In the genomic region with DNA sequence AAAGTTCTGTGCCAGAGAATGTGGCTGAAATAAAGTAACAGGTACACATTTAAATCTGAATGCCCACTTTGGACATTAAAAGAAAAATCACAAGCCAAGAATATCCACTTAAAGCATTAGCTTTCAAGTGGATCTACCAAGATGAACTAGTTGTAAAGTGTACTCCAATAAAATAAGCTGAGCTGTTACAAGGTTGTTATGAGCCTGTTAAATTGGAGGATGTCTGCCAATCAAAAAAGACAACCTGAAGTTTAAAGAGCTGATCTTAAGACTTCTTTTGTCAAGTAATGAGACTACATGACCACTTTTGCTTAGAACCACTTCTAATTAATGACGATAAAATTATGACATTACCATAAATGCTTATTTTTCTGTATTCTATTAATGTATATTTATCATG, we compare ENCODE assay signal across 25 cellular contexts. TPM values are rescaled to one million over a fixed set of nuclear protein-coding genes. Genes with fewer than 3 reads are reported as not detected.
A peak's percentile ranks its signal among the peaks of the same experiment; 100 is the strongest.
DNase-seq lines count a peak whose midpoint lies in the region; ATAC-seq and TF ChIP-seq lines count a peak whose summit lies in the region.
"Had no signal": no experiment of that assay in that cellular context is flagged by ENCODE, and none has a peak within 500 bp of the region (broad histone marks: within the 10 kb centered on the region; RNA-seq: fewer than 3 reads in every experiment).

No MANE protein-coding gene starts in this region.

- H3K36me3 Mint-ChIP-seq in brain, result peaks cover 50% of the 10 kb centered on the region
- no peaks in the 10 kb centered on the region for H3K36me3 Mint-ChIP-seq in neural crest cell (ENCODE audit: low read depth)

- no peaks in the 10 kb centered on the region for H3K9me3 ChIP-seq in DND-41 (ENCODE audit: insufficient read depth, low read length, severe bottlenecking)
- H3K9me3 ChIP-seq in A673 (ENCODE audit: low read depth, low read length, poor library complexity, severe bottlenecking), result no peaks in the 10 kb centered on the region
- H3K9me3 ChIP-seq: BLaER1, Peyer's patch had no signal

- H3K4me1 ChIP-seq in DND-41 (ENCODE audit: insufficient read depth, low read length) (peaks cover 32% of the 10 kb centered on the region), foreskin keratinocyte (peaks cover 9% of the 10 kb centered on the region), A673 (ENCODE audit: insufficient read depth, low read length, poor library complexity, severe bottlenecking) (peaks cover 3% of the 10 kb centered on the region)

- CTCF ChIA-PET in HEK293T (lab: Yijun Ruan, JAX) (interaction anchor here (1.3 kb wide), 1 partner anchor 376 kb away, joined by 3 read pairs; no protein-coding TSS in a partner anchor), A673 (lab: Charles Lee) (no interaction called here)

- H3K79me2 ChIP-seq in DND-41 (ENCODE audit: insufficient read depth, low read length), result peaks cover 36% of the 10 kb centered on the region

- peak overlapping the region; percentile 74; the same call in 1 of the 2 replicates for H3K4me2 ChIP-seq in DND-41 (ENCODE audit: insufficient read depth, low read length)
- H3K4me2 ChIP-seq: BLaER1 had no signal

- no peak overlapping the region for H2AFZ ChIP-seq in DND-41 (ENCODE audit: low read depth, low read length)

- no TSS peak for BruUV-seq in A673 (replicated peaks; lab: Mats Ljungman, UMichigan)

- H3K27ac ChIP-seq in DND-41 (ENCODE audit: low read length) (no peak overlapping the region), foreskin keratinocyte (no peak overlapping the region), A673 (ENCODE audit: low read depth, low read length, poor library complexity, severe bottlenecking) (no peak overlapping the region)
- H3K27ac ChIP-seq: BLaER1, Peyer's patch had no signal

- H3K4me3 ChIP-seq in DND-41 (ENCODE audit: low read depth in 1 of 2, low read length in 2 of 2), result no peak overlapping the region
- H3K4me3 ChIP-seq in A673 (ENCODE audit: low read depth, low read length, poor library complexity, severe bottlenecking), result no peak overlapping the region
- H3K4me3 ChIP-seq: BLaER1, Peyer's patch had no signal

- intact Hi-C loops in A673 (cut with micrococcal nuclease; ENCODE audit: unreplicated experiment), result loop anchor here (10.0 kb wide), 1 partner anchor 1113 kb away; no protein-coding TSS in a partner anchor

- TF ChIP-seq CTCF in DND-41 (IDR thresholded peaks at IDR 0.05; ENCODE audit: borderline replicate concordance, extremely low read depth, low read length, poor library complexity, severe bottlenecking) (no peak), brain (conservative IDR thresholded peaks at IDR 0.05) (no peak), neural crest cell (conservative IDR thresholded peaks at IDR 0.05) (no peak), foreskin keratinocyte (conservative IDR thresholded peaks at IDR 0.05) (no peak), A673 (conservative IDR thresholded peaks at IDR 0.05; ENCODE audit: low read depth, low read length) (no peak)

- H3K4me3 Mint-ChIP-seq in brain (peak overlapping the region; percentile 90 to 98 (median 93)), neural crest cell (peak overlapping the region; percentile 92)
- H3K4me3 Mint-ChIP-seq: CD8-positive, alpha-beta T cell; T-helper 1 cell treated with Interleukin-12 subunit alpha and Interleukin-12 subunit beta and Interleukin-4 antibody, amounts not matched to agents 30 μg/mL and 1 μg/mL, for 36 hours had no signal

- DNase-seq in DND-41 (no peak), HEK293T (ENCODE audit: extremely low spot score) (no peak), neural crest cell (ENCODE audit: low read depth, low spot score) (no peak), foreskin keratinocyte (no peak), A673 (ENCODE audit: low spot score) (no peak), C1 segment of cervical spinal cord (lab: John Stamatoyannopoulos, UW) (no peak)
- DNase-seq: ACHN; CD8-positive, alpha-beta T cell; EL; GOT3; HCEC 1CT; Kasumi-1; MM.1S; NCI-H1092; NCI-H1436; NCI-H187 treated with DMSO at 0.1 percent for 48 hours; NCI-H226; NCI-H510A treated with DMSO at 0.1 percent for 48 hours; NCI-H774; NK-92 treated with Interleukin-12 subunit alpha and Interleukin-12 subunit beta, amount 100 ng/mL, for 24 hours; Peyer's patch had no signal

- POLR2A ChIA-PET in HEK293T (lab: Yijun Ruan, JAX), result no interaction called here
- POLR2A ChIA-PET in A673 (lab: Charles Lee; ENCODE audit: low non-redundant PET), result interaction anchor here (0.7 kb wide), 1 partner anchor 1739 kb away, joined by 3 read pairs; no protein-coding TSS in a partner anchor

- H3K9me3 Mint-ChIP-seq in brain (peaks cover 0 to 7% (median 0%) of the 10 kb centered on the region in 5 experiments), neural crest cell (no peaks in the 10 kb centered on the region)
- H3K9me3 Mint-ChIP-seq: CD8-positive, alpha-beta T cell; T-helper 1 cell treated with Interleukin-12 subunit alpha and Interleukin-12 subunit beta and Interleukin-4 antibody, amounts not matched to agents 30 μg/mL and 1 μg/mL, for 36 hours had no signal

- H3K27me3 ChIP-seq in DND-41 (ENCODE audit: insufficient read depth, low read length, poor library complexity), result no peaks in the 10 kb centered on the region
- H3K27me3 ChIP-seq in foreskin keratinocyte, result no peaks in the 10 kb centered on the region
- H3K27me3 ChIP-seq in A673 (replicated peaks; ENCODE audit: insufficient read depth, low read depth, low read length, poor library complexity), result no peaks in the 10 kb centered on the region
- H3K27me3 ChIP-seq: BLaER1, Peyer's patch had no signal

- H3K36me3 ChIP-seq in DND-41 (ENCODE audit: insufficient read depth, low read length), result peaks cover 16% of the 10 kb centered on the region; the same call in 1 of the 2 replicates
- peaks cover 5% of the 10 kb centered on the region for H3K36me3 ChIP-seq in A673 (ENCODE audit: insufficient read depth, low read length, poor library complexity, severe bottlenecking)

- H3K27ac Mint-ChIP-seq in brain, result peak overlapping the region in 1 of 5 experiments; percentile 36
- H3K27ac Mint-ChIP-seq in neural crest cell (ENCODE audit: unreplicated experiment), result no peak overlapping the region
- H3K27ac Mint-ChIP-seq: CD8-positive, alpha-beta T cell; T-helper 1 cell treated with Interleukin-12 subunit alpha and Interleukin-12 subunit beta and Interleukin-4 antibody, amounts not matched to agents 30 μg/mL and 1 μg/mL, for 36 hours had no signal

- ATAC-seq in DND-41 (ENCODE audit: insufficient read depth, low read depth) (no peak), foreskin keratinocyte (no peak), HG03045 (IDR thresholded peaks at IDR 0.05; ENCODE audit: unreplicated experiment) (no peak)
- ATAC-seq: CD8-positive, alpha-beta T cell had no signal

- H3K27me3 Mint-ChIP-seq in brain, result no peaks in the 10 kb centered on the region
- H3K27me3 Mint-ChIP-seq in neural crest cell (ENCODE audit: low read depth), result no peaks in the 10 kb centered on the region

- H3K4me1 Mint-ChIP-seq in brain (peaks cover 65% of the 10 kb centered on the region), neural crest cell (peaks cover 52% of the 10 kb centered on the region)

- H4K20me1 ChIP-seq in DND-41 (ENCODE audit: insufficient read depth, low read length), result no peaks in the 10 kb centered on the region
- H4K20me1 ChIP-seq: BLaER1 had no signal

- H3K9ac ChIP-seq in DND-41 (ENCODE audit: low read depth, low read length), result no peak overlapping the region
- H3K9ac ChIP-seq: BLaER1 had no signal

TF ChIP-seq in HEK293T, 16 proteins besides CTCF, POLR2A, EP300 and RAD21:
- TF ChIP-seq BHLHE40 (IDR thresholded peaks at IDR 0.05; ENCODE audit: borderline replicate concordance), result no peak
- TF ChIP-seq, protein P1, sequence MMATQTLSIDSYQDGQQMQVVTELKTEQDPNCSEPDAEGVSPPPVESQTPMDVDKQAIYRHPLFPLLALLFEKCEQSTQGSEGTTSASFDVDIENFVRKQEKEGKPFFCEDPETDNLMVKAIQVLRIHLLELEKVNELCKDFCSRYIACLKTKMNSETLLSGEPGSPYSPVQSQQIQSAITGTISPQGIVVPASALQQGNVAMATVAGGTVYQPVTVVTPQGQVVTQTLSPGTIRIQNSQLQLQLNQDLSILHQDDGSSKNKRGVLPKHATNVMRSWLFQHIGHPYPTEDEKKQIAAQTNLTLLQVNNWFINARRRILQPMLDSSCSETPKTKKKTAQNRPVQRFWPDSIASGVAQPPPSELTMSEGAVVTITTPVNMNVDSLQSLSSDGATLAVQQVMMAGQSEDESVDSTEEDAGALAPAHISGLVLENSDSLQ (IDR thresholded peaks at IDR 0.05), result peak; percentile 66
- TF ChIP-seq L3MBTL2 (conservative IDR thresholded peaks at IDR 0.05), result no peak

RNA-seq across cellular contexts. Expression of a gene that starts 2.4 kb away (rescaled TPM):
- polyA plus RNA-seq in brain (ENCODE audit: insufficient read depth, low read depth, low replicate concordance), result 3.9 TPM
- 9.1 and 9.6 TPM in 2 replicates for total RNA-seq in neural crest cell
- total RNA-seq in foreskin keratinocyte, result 2.6 and 3.2 TPM in 2 replicates
- polyA plus RNA-seq in foreskin keratinocyte, result 1.1 and 1.7 TPM in 2 replicates
- total RNA-seq in A673 (2021), result 6.3 TPM in 2 replicates

RNA-seq across cellular contexts. Expression of a gene that starts 21.4 kb away (rescaled TPM):
- polyA plus RNA-seq in brain (ENCODE audit: insufficient read depth, low read depth, low replicate concordance), result 27.1 TPM
- 26.2 and 27.1 TPM in 2 replicates for total RNA-seq in neural crest cell
- total RNA-seq in foreskin keratinocyte, result 33.9 and 36.7 TPM in 2 replicates
- 26.4 and 26.6 TPM in 2 replicates for polyA plus RNA-seq in foreskin keratinocyte
- total RNA-seq in A673 (2021), result 37.4 and 43.1 TPM in 2 replicates

RNA-seq across cellular contexts. Expression of a gene that starts 24.2 kb away (rescaled TPM):
- polyA plus RNA-seq in brain (ENCODE audit: insufficient read depth, low read depth, low replicate concordance) (172 TPM), foreskin keratinocyte (225 and 280 TPM in 2 replicates)
- total RNA-seq in neural crest cell (157 and 167 TPM in 2 replicates), foreskin keratinocyte (183 and 204 TPM in 2 replicates), A673 (2021) (192 and 199 TPM in 2 replicates)

RNA-seq across cellular contexts. Expression of a gene that starts 27.1 kb away (rescaled TPM):
- polyA plus RNA-seq in brain (ENCODE audit: insufficient read depth, low read depth, low replicate concordance), result 0.39 TPM
- 0.42 and 0.43 TPM in 2 replicates for total RNA-seq in neural crest cell
- total RNA-seq in foreskin keratinocyte, result 0.25 and 0.37 TPM in 2 replicates
- 0.34 and 0.41 TPM in 2 replicates for polyA plus RNA-seq in foreskin keratinocyte
- 0.24 and 0.39 TPM in 2 replicates for total RNA-seq in A673 (2021)
- total RNA-seq: CD8-positive, alpha-beta T cell had no signal
